ENCODE assay signal across 9 cellular contexts in the genomic region with DNA sequence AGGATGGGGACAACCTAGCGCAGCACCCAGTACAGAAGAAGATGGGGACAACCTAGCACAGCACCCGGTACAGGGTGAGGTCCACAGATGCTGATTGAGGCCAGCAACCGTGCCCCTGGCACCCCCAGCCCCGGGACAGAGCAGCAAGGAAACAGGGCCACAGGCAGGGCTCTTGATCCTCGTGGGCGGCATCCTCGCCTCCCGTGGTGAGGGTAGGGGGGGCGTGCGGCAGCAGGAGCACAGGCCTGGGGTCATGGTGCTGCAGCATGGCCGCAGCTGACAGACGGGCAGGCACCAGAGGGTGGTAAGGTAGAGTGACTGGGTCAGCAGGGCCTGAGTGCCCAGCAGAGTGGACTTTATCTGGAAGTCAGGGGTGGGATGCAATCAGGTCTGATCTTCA.
"Had no signal": no experiment of that assay in that cellular context is flagged by ENCODE, and none has a peak within 500 bp of the region (broad histone marks: within the 10 kb centered on the region; RNA-seq: fewer than 3 reads in every experiment).

No MANE protein-coding gene starts in this region.

- H3K27me3 Mint-ChIP-seq: IgD-negative memory B cell had no signal

- H3K4me1 ChIP-seq: HAP-1 had no signal

- H3K27ac Mint-ChIP-seq: GM23338, IgD-negative memory B cell had no signal

- H3K36me3 Mint-ChIP-seq: IgD-negative memory B cell had no signal

- H3K4me3 Mint-ChIP-seq: GM23338, IgD-negative memory B cell had no signal

- H3K36me3 ChIP-seq: HAP-1 had no signal

- H3K4me2 ChIP-seq: GM23338, KMS-11 had no signal

- H3K4me1 Mint-ChIP-seq: GM23338, IgD-negative memory B cell had no signal

- H3K9me3 Mint-ChIP-seq: GM23338, IgD-negative memory B cell had no signal

- FAIRE-seq: HepG2 had no signal

- DNase-seq: H7, KBM-7 had no signal

- H2AFZ ChIP-seq: GM23338 had no signal

- H3K9me3 ChIP-seq: HAP-1 had no signal

- H3K9ac ChIP-seq: KMS-11 had no signal

- H3K27ac ChIP-seq: HL-60, KMS-11 had no signal

- ATAC-seq: GM23338, HCT116, HepG2 had no signal

- H3K4me3 ChIP-seq: GM23338, HAP-1 had no signal
